In genomic region chr7:74254858-74255379, GRCh38 we compare ENCODE assay signal across 8 cellular contexts.
DNase-seq lines count a peak whose midpoint lies in the region; ATAC-seq and TF ChIP-seq lines count a peak whose summit lies in the region.

No MANE protein-coding gene starts in this region.

- no peak for TF ChIP-seq CTCF in AG09309 (IDR thresholded peaks at IDR 0.05; ENCODE audit: control insufficient read depth, insufficient read depth, low read depth, low read length, missing control alignments)
- TF ChIP-seq CTCF in cardiac fibroblast (IDR thresholded peaks at IDR 0.05; ENCODE audit: low read depth, low read length) = no peak
- no peak for TF ChIP-seq CTCF in GM20000 (IDR thresholded peaks at IDR 0.05; ENCODE audit: extremely low read depth, missing control alignments)

- H3K4me3 ChIP-seq in AG09309 (ENCODE audit: control insufficient read depth, low read depth, low read length) (peak overlapping the region; percentile 64), cardiac fibroblast (replicated peaks in 1 of 2; ENCODE audit: low read depth in 2 of 2, low read length in 2 of 2) (peak overlapping the region; percentile 97 to 99), muscle layer of colon (ENCODE audit: low read depth in 1 of 2, low read length in 2 of 2) (peak overlapping the region; percentile 85 to 93)

- no peaks in the 10 kb centered on the region for H3K27me3 ChIP-seq in muscle layer of colon (ENCODE audit: control insufficient read depth in 1 of 2, insufficient read depth in 2 of 2, low read length in 2 of 2)

- no peaks in the 10 kb centered on the region for H3K9me3 ChIP-seq in KOPT-K1 (ENCODE audit: insufficient read depth, low read length, poor library complexity, severe bottlenecking)
- H3K9me3 ChIP-seq in muscle layer of colon (ENCODE audit: low read length) = no peaks in the 10 kb centered on the region

- ATAC-seq in GM19351 (IDR thresholded peaks at IDR 0.05; ENCODE audit: unreplicated experiment) = no peak

- H3K36me3 ChIP-seq in KOPT-K1 (ENCODE audit: insufficient read depth, low read length) = peaks cover 22% of the 10 kb centered on the region
- H3K36me3 ChIP-seq in muscle layer of colon (ENCODE audit: insufficient read depth, low read length) = no peaks in the 10 kb centered on the region

- H3K27ac ChIP-seq in KOPT-K1 (ENCODE audit: low read depth, low read length, poor library complexity, severe bottlenecking) (peak overlapping the region; percentile 91), muscle layer of colon (ENCODE audit: low read depth, low read length) (peak overlapping the region; percentile 79)

- peaks cover 12% of the 10 kb centered on the region for H3K4me1 ChIP-seq in muscle layer of colon (ENCODE audit: insufficient read depth, low read length)

- DNase-seq in AG09309 (ENCODE audit: low read depth) (no peak), cardiac fibroblast (ENCODE audit: low read depth in 2 of 2) (no peak), GM20000 (ENCODE audit: low spot score) (no peak), SW 1271 (lab: John Stamatoyannopoulos, UW) (no peak), Ammon's horn (ENCODE audit: low spot score) (no peak)

- peak overlapping the region; percentile 45 for H3K9ac ChIP-seq in muscle layer of colon (ENCODE audit: low read length)
